In genomic region chr14:95235351-95235750, GRCh38 we compare ENCODE assay signal across 1 cellular context.
TF ChIP-seq lines count a peak whose summit lies in the region.

No MANE protein-coding gene starts in this region.

TF ChIP-seq in SK-N-SH, 30 proteins besides CTCF, POLR2A, EP300 and RAD21 (continued from another document):
- TF ChIP-seq FOXM1 (IDR thresholded peaks at IDR 0.05; ENCODE audit: low read depth) (no peak), SMC3 (IDR thresholded peaks at IDR 0.05; ENCODE audit: low read depth, low read length) (no peak), EZH2phosphoT487 (IDR thresholded peaks at IDR 0.05; ENCODE audit: borderline replicate concordance, low read depth) (no peak), CHD2 (IDR thresholded peaks at IDR 0.05; ENCODE audit: low read length, partially characterized antibody) (no peak)
